Comparison of ENCODE assay signal across 12 cellular contexts in genomic region chr20:25054133-25054820, GRCh38. TPM values are rescaled to one million over a fixed set of nuclear protein-coding genes. Genes with fewer than 3 reads are reported as not detected.
DNase-seq lines count a peak whose midpoint lies in the region; ATAC-seq, FAIRE-seq and TF ChIP-seq lines count a peak whose summit lies in the region.
"Had no signal": no experiment of that assay in that cellular context is flagged by ENCODE, and none has a peak within 500 bp of the region (broad histone marks: within the 10 kb centered on the region; RNA-seq: fewer than 3 reads in every experiment).

No MANE protein-coding gene starts in this region.

- no peaks in the 10 kb centered on the region for H3K9me3 Mint-ChIP-seq in CD8-positive, alpha-beta memory T cell
- no peaks in the 10 kb centered on the region for H3K9me3 Mint-ChIP-seq in T-cell

- peaks cover 53% of the 10 kb centered on the region for H3K4me1 ChIP-seq in CD8-positive, alpha-beta memory T cell (ENCODE audit: insufficient read depth, low read length)
- H3K4me1 ChIP-seq in kidney (ENCODE audit: control insufficient read depth in 1 of 2, insufficient read depth in 1 of 2, low read depth in 1 of 2, low read length in 2 of 2) (peaks cover 56 to 71% of the 10 kb centered on the region in 2 donors), sigmoid colon (peaks cover 2 to 89% (median 86%) of the 10 kb centered on the region in 4 donors)
- H3K4me1 ChIP-seq: HAP-1 had no signal

- TF ChIP-seq CTCF in kidney (IDR thresholded peaks at IDR 0.05; ENCODE audit: borderline replicate concordance, extremely low read depth, insufficient read depth) (no peak), sigmoid colon (IDR thresholded peaks at IDR 0.05) (no peak)

- no peaks in the 10 kb centered on the region for H3K9me3 ChIP-seq in CD8-positive, alpha-beta memory T cell (ENCODE audit: low read length)
- H3K9me3 ChIP-seq in kidney (ENCODE audit: control insufficient read depth in 1 of 2, low read length in 2 of 2) (no peaks in the 10 kb centered on the region), sigmoid colon (no peaks in the 10 kb centered on the region)
- H3K9me3 ChIP-seq: HAP-1 had no signal

- no peak for TF ChIP-seq POLR2A in sigmoid colon (IDR thresholded peaks at IDR 0.05)

- peak overlapping the region in 1 of 2 donors; percentile 38 for H3K9ac ChIP-seq in kidney (ENCODE audit: low read length in 2 of 2)

- H3K27ac ChIP-seq in CD8-positive, alpha-beta memory T cell (ENCODE audit: low read depth, low read length), result no peak overlapping the region
- peak overlapping the region; percentile 95 to 96 for H3K27ac ChIP-seq in kidney (ENCODE audit: low read depth in 2 of 2, low read length in 2 of 2)
- peak overlapping the region; percentile 93 to 97 (median 94) for H3K27ac ChIP-seq in sigmoid colon
- H3K27ac ChIP-seq: epithelial cell of prostate had no signal

- H3K27ac Mint-ChIP-seq in CD8-positive, alpha-beta memory T cell, result peak overlapping the region; percentile 29 to 95 (median 83)
- peak overlapping the region; percentile 75 to 76 for H3K27ac Mint-ChIP-seq in T-cell

- no peak for TF ChIP-seq EP300 in sigmoid colon (IDR thresholded peaks at IDR 0.05)

- peaks cover 0 to 44% (median 0%) of the 10 kb centered on the region in 3 donors for H3K36me3 Mint-ChIP-seq in CD8-positive, alpha-beta memory T cell
- peaks cover 11% of the 10 kb centered on the region for H3K36me3 Mint-ChIP-seq in T-cell

- ATAC-seq in T-cell (replicated peaks in 1 of 4), result no peak

- no peaks in the 10 kb centered on the region for H3K27me3 Mint-ChIP-seq in CD8-positive, alpha-beta memory T cell
- H3K27me3 Mint-ChIP-seq in T-cell, result no peaks in the 10 kb centered on the region

- POLR2A ChIA-PET in CD8-positive, alpha-beta memory T cell (lab: Charles Lee), result interaction anchor here (0.6 kb wide), 1 partner anchor 115 kb away, joined by 3 read pairs; no protein-coding TSS in a partner anchor
- POLR2A ChIA-PET in T-cell (lab: Charles Lee), result interaction anchor here (0.6 kb wide), 2 partner anchors 348 to 685 kb away, joined by 3 to 4 read pairs; no protein-coding TSS in a partner anchor

- WGBS in sigmoid colon, 2 donors, result 67 to 81% methylated on average over 3 of the region's 3 CpGs

- intact Hi-C loops in kidney (cut with DNase I) (no loop called here), sigmoid colon (cut with DNase I) (loop anchor here (2.0 to 10.0 kb wide), 2 partner anchors 13 to 1699 kb away; partner anchors contain the start of gene NXT1)

- FAIRE-seq in kidney (lab: Jason Lieb, UNC), result peak; percentile 37
- FAIRE-seq: islet of Langerhans had no signal

- CTCF ChIA-PET in CD8-positive, alpha-beta memory T cell (lab: Charles Lee), result interaction anchor here (0.9 to 2.6 kb wide), 3 partner anchors 11 to 19 kb away, joined by 3 to 12 read pairs (median 3); no protein-coding TSS in a partner anchor
- CTCF ChIA-PET in T-cell (lab: Charles Lee), result interaction anchor here in 1 of 2 donors (0.6 to 1.5 kb wide), 5 partner anchors 8 to 60 kb away, joined by 3 to 6 read pairs (median 3); no protein-coding TSS in a partner anchor

- peak in 1 of 5 donors; percentile 23 for DNase-seq in CD8-positive, alpha-beta memory T cell
- no peak for DNase-seq in T-cell
- no peak for DNase-seq in kidney
- peak; percentile 50 for DNase-seq in sigmoid colon
- no peak for DNase-seq in amygdala (lab: John Stamatoyannopoulos, UW)
- no peak for DNase-seq in NCI-H345 treated with DMSO at 0.1 percent for 48 hours (lab: John Stamatoyannopoulos, UW; ENCODE audit: unreplicated experiment)
- no peak for DNase-seq in HK-2 (ENCODE audit: unreplicated experiment)
- DNase-seq in nucleus accumbens (lab: John Stamatoyannopoulos, UW), result no peak
- DNase-seq: Calu3 had no signal

- peak overlapping the region in 6 of 7 donors; percentile 9 to 91 (median 78) for H3K4me3 Mint-ChIP-seq in CD8-positive, alpha-beta memory T cell
- H3K4me3 Mint-ChIP-seq in T-cell, result peak overlapping the region in 2 of 3 donors; percentile 3 to 81

- peaks cover 9% of the 10 kb centered on the region for H3K36me3 ChIP-seq in CD8-positive, alpha-beta memory T cell (ENCODE audit: insufficient read depth, low read length)
- H3K36me3 ChIP-seq in kidney (ENCODE audit: control insufficient read depth in 1 of 2, insufficient read depth in 2 of 2, low read length in 2 of 2) (no peaks in the 10 kb centered on the region), sigmoid colon (no peaks in the 10 kb centered on the region)
- H3K36me3 ChIP-seq: HAP-1 had no signal

- no peaks in the 10 kb centered on the region for H3K27me3 ChIP-seq in CD8-positive, alpha-beta memory T cell (ENCODE audit: insufficient read depth, low read length, poor library complexity, severe bottlenecking)
- H3K27me3 ChIP-seq in sigmoid colon, result no peaks in the 10 kb centered on the region

- peaks cover 65 to 85% (median 76%) of the 10 kb centered on the region in 3 donors for H3K4me1 Mint-ChIP-seq in CD8-positive, alpha-beta memory T cell
- H3K4me1 Mint-ChIP-seq in T-cell, result peaks cover 70 to 81% (median 72%) of the 10 kb centered on the region in 3 donors

- no peak overlapping the region for H3K4me3 ChIP-seq in CD8-positive, alpha-beta memory T cell (ENCODE audit: low read length)
- peak overlapping the region in 1 of 2 donors; percentile 0 for H3K4me3 ChIP-seq in kidney (ENCODE audit: low read length in 2 of 2)
- no peak overlapping the region for H3K4me3 ChIP-seq in sigmoid colon
- H3K4me3 ChIP-seq: HAP-1 had no signal

RNA-seq across cellular contexts. Expression of gene ACSS1, which starts 3.7 kb away (rescaled TPM):
- total RNA-seq in CD8-positive, alpha-beta memory T cell, result 10 to 100 TPM; 24.5 to 24.8 TPM
- 59.6 TPM for polyA plus RNA-seq in CD8-positive, alpha-beta memory T cell
- 10 to 100 TPM; 39.1 to 59.6 (median 57.7) TPM for total RNA-seq in T-cell
- 30.6 TPM for total RNA-seq in kidney
- polyA plus RNA-seq in kidney (ENCODE audit: insufficient read depth, low read depth, low replicate concordance), result 72.3 TPM
- 10 to 100 TPM; 27.1 to 41.0 (median 30.5) TPM for total RNA-seq in sigmoid colon
- 10 to 100 TPM; 20.1 to 24.7 (median 21.0) TPM for polyA plus RNA-seq in sigmoid colon

RNA-seq across cellular contexts. Expression of gene VSX1, which starts 27.7 kb away (rescaled TPM):
- total RNA-seq in CD8-positive, alpha-beta memory T cell, result not detected
- polyA plus RNA-seq in CD8-positive, alpha-beta memory T cell, result not detected
- total RNA-seq in T-cell, result not detected
- total RNA-seq in kidney, result 0.41 TPM
- polyA plus RNA-seq in kidney (ENCODE audit: insufficient read depth, low read depth, low replicate concordance), result not detected
- total RNA-seq in sigmoid colon, result not detected
- polyA plus RNA-seq in sigmoid colon, result under 1 TPM in 1 of 3 donors, not detected in 2; 0.03 TPM
- total RNA-seq: Calu3 had no signal
